ENCODE assay signal across 1 cellular context in the genomic region with DNA sequence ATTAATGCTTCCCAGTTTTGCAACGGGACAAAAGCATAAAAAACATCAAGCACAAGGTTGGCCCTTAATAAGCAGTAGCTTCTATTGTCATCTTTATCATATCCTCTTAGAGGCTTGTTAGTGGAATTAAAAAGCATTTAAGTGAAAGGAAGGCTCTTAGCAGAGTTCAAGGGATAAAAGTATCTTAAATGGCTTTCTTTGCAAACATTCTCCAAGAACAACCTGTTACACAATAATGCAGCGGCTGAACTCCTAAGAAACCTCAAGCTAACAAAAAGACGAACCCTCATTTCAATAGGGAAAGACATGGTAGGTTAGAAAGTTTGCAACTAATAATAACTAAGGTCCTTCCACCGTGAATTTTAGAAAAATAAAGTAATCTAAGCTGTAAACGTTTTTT.
TF ChIP-seq lines count a peak whose summit lies in the region.

No MANE protein-coding gene starts in this region.

TF ChIP-seq in IMR-90, 13 proteins besides CTCF, POLR2A, EP300 and RAD21:
- TF ChIP-seq RCOR1 (IDR thresholded peaks at IDR 0.05; ENCODE audit: insufficient replicate concordance, low read length) = no peak
- TF ChIP-seq CEBPB (IDR thresholded peaks at IDR 0.05; ENCODE audit: low read depth, low read length) = 0 out of 2 replicates have a peak, but pooled peaks have one; percentile 6
